ENCODE assay signal across 16 cellular contexts in the genomic region with DNA sequence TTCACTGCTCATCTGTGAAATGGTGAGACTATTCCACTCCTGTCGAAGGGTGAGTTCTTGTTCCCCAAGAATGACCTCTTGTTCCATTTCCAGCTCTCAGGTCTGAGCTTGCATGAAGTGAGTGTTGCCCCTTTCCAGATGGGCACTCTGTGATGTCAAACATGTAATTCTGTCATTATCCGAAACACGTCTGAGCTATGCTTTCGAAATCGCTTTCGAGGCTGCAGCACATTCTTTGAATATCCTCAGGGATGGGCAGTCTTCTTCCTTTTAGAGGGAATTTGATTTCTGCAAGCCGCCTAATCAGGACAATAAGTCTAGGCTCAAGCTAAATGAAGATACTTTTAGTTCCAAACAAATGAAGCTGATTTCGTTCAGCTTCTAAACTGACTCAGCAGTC. TPM values are rescaled to one million over a fixed set of nuclear protein-coding genes. Genes with fewer than 3 reads are reported as not detected.
DNase-seq lines count a peak whose midpoint lies in the region; ATAC-seq and TF ChIP-seq lines count a peak whose summit lies in the region.
"Had no signal": no experiment of that assay in that cellular context is flagged by ENCODE, and none has a peak within 500 bp of the region (broad histone marks: within the 10 kb centered on the region; RNA-seq: fewer than 3 reads in every experiment).

No MANE protein-coding gene starts in this region.

- TF ChIP-seq CTCF in heart right ventricle (IDR thresholded peaks at IDR 0.05) (no peak), esophagus muscularis mucosa (IDR thresholded peaks at IDR 0.05) (no peak), uterus (IDR thresholded peaks at IDR 0.05) (peak in 1 of 4 experiments; percentile 4)

- H3K27ac ChIP-seq in heart right ventricle (peak overlapping the region in 8 of 10 donors; percentile 11 to 61 (median 37)), esophagus muscularis mucosa (replicated peaks in 1 of 4) (peak overlapping the region; percentile 72 to 85 (median 79)), mucosa of rectum (ENCODE audit: low read depth in 2 of 2, low read length in 2 of 2) (peak overlapping the region; percentile 17 to 27), uterus (peak overlapping the region; percentile 46 to 87)
- H3K27ac ChIP-seq: A549 had no signal

- H3K36me3 ChIP-seq in heart right ventricle (no peaks in the 10 kb centered on the region), esophagus muscularis mucosa (no peaks in the 10 kb centered on the region), mucosa of rectum (ENCODE audit: control insufficient read depth in 2 of 2, insufficient read depth in 2 of 2, low read length in 2 of 2) (no peaks in the 10 kb centered on the region), uterus (no peaks in the 10 kb centered on the region)

- no peak overlapping the region for H3K4me3 Mint-ChIP-seq in activated T-cell treated with anti-CD3 and anti-CD28 coated beads, Interleukin-2, amount 50 U/mL, for 4 hours
- H3K4me3 Mint-ChIP-seq: activated CD4-positive, alpha-beta T cell treated with anti-CD3 and anti-CD28 coated beads, Interleukin-2, amount 10 ng/mL, durations not matched to agents 24 days and 14 days; activated naive CD8-positive, alpha-beta T cell treated with anti-CD3 and anti-CD28 coated beads, Interleukin-2, amount 50 U/mL, for 24 hours; T-helper 2 cell treated with Interferon-gamma antibody and Interleukin-4, amounts not matched to agents 5 μg/mL and 100 μg/mL, for 36 hours had no signal

- no peaks in the 10 kb centered on the region for H3K4me1 Mint-ChIP-seq in activated T-cell treated with anti-CD3 and anti-CD28 coated beads, Interleukin-2, amount 50 U/mL, for 4 hours (ENCODE audit: low read depth)
- H3K4me1 Mint-ChIP-seq: activated CD4-positive, alpha-beta T cell treated with anti-CD3 and anti-CD28 coated beads, Interleukin-2, amount 10 ng/mL, durations not matched to agents 24 days and 14 days; activated naive CD8-positive, alpha-beta T cell treated with anti-CD3 and anti-CD28 coated beads, Interleukin-2, amount 50 U/mL, for 24 hours had no signal

- 70% methylated on average over 8 of the region's 8 CpGs for WGBS in heart right ventricle, 2 donors
- 63% methylated on average over 8 of the region's 8 CpGs for WGBS in esophagus muscularis mucosa

- no peaks in the 10 kb centered on the region for H3K9me3 ChIP-seq in heart right ventricle
- H3K9me3 ChIP-seq in esophagus muscularis mucosa: no peaks in the 10 kb centered on the region
- H3K9me3 ChIP-seq in mucosa of rectum (ENCODE audit: control insufficient read depth in 2 of 2, low read length in 2 of 2): no peaks in the 10 kb centered on the region
- H3K9me3 ChIP-seq in uterus: no peaks in the 10 kb centered on the region
- H3K9me3 ChIP-seq: A549 had no signal

- H3K9me3 Mint-ChIP-seq in activated T-cell treated with anti-CD3 and anti-CD28 coated beads, Interleukin-2, amount 50 U/mL, for 4 hours: no peaks in the 10 kb centered on the region
- H3K9me3 Mint-ChIP-seq: activated CD4-positive, alpha-beta T cell treated with anti-CD3 and anti-CD28 coated beads, Interleukin-2, amount 10 ng/mL, durations not matched to agents 24 days and 14 days; activated naive CD8-positive, alpha-beta T cell treated with anti-CD3 and anti-CD28 coated beads, Interleukin-2, amount 50 U/mL, for 24 hours; T-helper 2 cell treated with Interferon-gamma antibody and Interleukin-4, amounts not matched to agents 5 μg/mL and 100 μg/mL, for 36 hours had no signal

- H3K4me1 ChIP-seq in heart right ventricle (peaks cover 5 to 67% (median 27%) of the 10 kb centered on the region in 9 donors), esophagus muscularis mucosa (peaks cover 41 to 94% (median 90%) of the 10 kb centered on the region in 4 donors), mucosa of rectum (ENCODE audit: control insufficient read depth in 2 of 2, insufficient read depth in 2 of 2, low read length in 2 of 2) (peaks cover 7 to 13% of the 10 kb centered on the region in 2 donors), uterus (peaks cover 0 to 5% of the 10 kb centered on the region in 2 donors)
- H3K4me1 ChIP-seq: A549 had no signal

- peaks cover 9% of the 10 kb centered on the region for H3K27me3 Mint-ChIP-seq in activated T-cell treated with anti-CD3 and anti-CD28 coated beads, Interleukin-2, amount 50 U/mL, for 4 hours (ENCODE audit: low read depth)

- peak overlapping the region in 3 of 10 donors; percentile 10 to 21 (median 14) for H3K4me3 ChIP-seq in heart right ventricle
- peak overlapping the region; percentile 4 to 44 (median 23) for H3K4me3 ChIP-seq in esophagus muscularis mucosa
- no peak overlapping the region for H3K4me3 ChIP-seq in mucosa of rectum (ENCODE audit: low read length in 2 of 2)
- peak overlapping the region in 1 of 2 donors; percentile 15 for H3K4me3 ChIP-seq in uterus
- H3K4me3 ChIP-seq: A549 had no signal

- ATAC-seq in heart right ventricle: peak in 1 of 8 donors; percentile 12
- ATAC-seq in activated T-cell treated with anti-CD3 and anti-CD28 coated beads, Interleukin-2, amount 50 U/mL, for 4 hours: no peak
- no peak for ATAC-seq in HG03460 (IDR thresholded peaks at IDR 0.05; ENCODE audit: unreplicated experiment)
- ATAC-seq: A549; activated naive CD8-positive, alpha-beta T cell treated with anti-CD3 and anti-CD28 coated beads, Interleukin-2, amount 50 U/mL, for 24 hours had no signal

- TF ChIP-seq EP300 in esophagus muscularis mucosa (IDR thresholded peaks at IDR 0.05): peak; percentile 9

- H3K36me3 Mint-ChIP-seq in activated T-cell treated with anti-CD3 and anti-CD28 coated beads, Interleukin-2, amount 50 U/mL, for 4 hours (ENCODE audit: insufficient read depth): no peaks in the 10 kb centered on the region

- H3K9ac ChIP-seq in mucosa of rectum (ENCODE audit: low read depth in 1 of 2, low read length in 2 of 2): no peak overlapping the region

- DNase-seq in heart right ventricle: no peak
- DNase-seq in cardiac septum (ENCODE audit: low spot score): no peak
- DNase-seq in esophagus muscularis mucosa (ENCODE audit: extremely low spot score): no peak
- DNase-seq in uterus: no peak
- DNase-seq in activated T-cell treated with anti-CD3 and anti-CD28 coated beads, Interleukin-2, amount 50 U/mL, for 4 hours: no peak
- no peak for DNase-seq in NCI-H1930 (lab: John Stamatoyannopoulos, UW)
- DNase-seq: activated CD4-positive, alpha-beta T cell treated with anti-CD3 and anti-CD28 coated beads, Interleukin-2, amount 10 ng/mL, durations not matched to agents 24 days and 14 days; activated naive CD8-positive, alpha-beta T cell treated with anti-CD3 and anti-CD28 coated beads, Interleukin-2, amount 50 U/mL, for 24 hours; activated T-cell treated with anti-CD3 and anti-CD28 coated beads, Interleukin-2, amount 50 U/mL, for 1 hour; NCI-H2081 treated with DMSO at 0.1 percent for 48 hours; stimulated activated naive CD4-positive, alpha-beta T cell had no signal

- peaks cover 0 to 14% (median 7%) of the 10 kb centered on the region in 7 donors for H3K27me3 ChIP-seq in heart right ventricle
- no peaks in the 10 kb centered on the region for H3K27me3 ChIP-seq in esophagus muscularis mucosa
- H3K27me3 ChIP-seq in mucosa of rectum (ENCODE audit: control insufficient read depth in 2 of 2, insufficient read depth in 2 of 2, low read length in 2 of 2): no peaks in the 10 kb centered on the region
- no peaks in the 10 kb centered on the region for H3K27me3 ChIP-seq in uterus

- intact Hi-C loops in heart right ventricle (cut with DNase I) (loop anchor here in 1 of 10 donors (5.0 kb wide), 2 partner anchors 57 to 73 kb away; no protein-coding TSS in a partner anchor), cardiac septum (cut with DNase I) (no loop called here), esophagus muscularis mucosa (cut with DNase I) (no loop called here), uterus (cut with DNase I; ENCODE audit: low total_unique reads) (no loop called here)

- no peak for TF ChIP-seq POLR2A in esophagus muscularis mucosa (IDR thresholded peaks at IDR 0.05; ENCODE audit: low read depth)
- no peak for TF ChIP-seq POLR2A in uterus (IDR thresholded peaks at IDR 0.05)

RNA-seq across cellular contexts. Expression of a gene that starts 15.1 kb away (rescaled TPM):
- total RNA-seq in heart right ventricle (10 to 100 TPM in 5 of 10 donors, 1 to 10 TPM in 5; 5.2 to 16.3 (median 9.2) TPM), cardiac septum (16.0 TPM), esophagus muscularis mucosa (100 to 1,000 TPM in 1 of 4 donors, 10 to 100 TPM in 3; 31.1 to 122 (median 64.7) TPM), uterus (10 to 100 TPM in 3 of 4 donors, 1 to 10 TPM in 1; 7.9 to 68.7 (median 32.7) TPM)
- polyA plus RNA-seq in heart right ventricle: 10 to 100 TPM in 1 of 2 donors, 1 to 10 TPM in 1; 1.9 to 24.1 TPM
- under 1 TPM; 0.13 to 0.41 (median 0.13) TPM for total RNA-seq in activated T-cell treated with anti-CD3 and anti-CD28 coated beads, Interleukin-2, amount 50 U/mL, for 4 hours
- total RNA-seq: pulmonary artery endothelial cell had no signal

Comparison
In these comparisons a context has a peak if more than half of its experiments do, and no peak if none do; other contexts are left out.
1. H3K27ac ChIP-seq: peak in every context shown above with its lines; median percentile 79 in esophagus muscularis mucosa; 66 in uterus; 37 in heart right ventricle; 22 in mucosa of rectum.
2. H3K4me3 ChIP-seq: peak in esophagus muscularis mucosa (4 of 4); none in mucosa of rectum (0 of 2).
3. RNA of a gene that starts 15.1 kb away (total RNA-seq): 31.1 to 122 TPM in esophagus muscularis mucosa, 7.9 to 68.7 TPM in uterus, 16.0 TPM in cardiac septum (single experiment) and 5.2 to 16.3 TPM in heart right ventricle; 0.13 to 0.41 TPM in activated T-cell treated with anti-CD3 and anti-CD28 coated beads, Interleukin-2, amount 50 U/mL, for 4 hours; every median in the first group is over 4 times any median in the second.